1 cellular context compared by ENCODE assay signal in the genomic region with DNA sequence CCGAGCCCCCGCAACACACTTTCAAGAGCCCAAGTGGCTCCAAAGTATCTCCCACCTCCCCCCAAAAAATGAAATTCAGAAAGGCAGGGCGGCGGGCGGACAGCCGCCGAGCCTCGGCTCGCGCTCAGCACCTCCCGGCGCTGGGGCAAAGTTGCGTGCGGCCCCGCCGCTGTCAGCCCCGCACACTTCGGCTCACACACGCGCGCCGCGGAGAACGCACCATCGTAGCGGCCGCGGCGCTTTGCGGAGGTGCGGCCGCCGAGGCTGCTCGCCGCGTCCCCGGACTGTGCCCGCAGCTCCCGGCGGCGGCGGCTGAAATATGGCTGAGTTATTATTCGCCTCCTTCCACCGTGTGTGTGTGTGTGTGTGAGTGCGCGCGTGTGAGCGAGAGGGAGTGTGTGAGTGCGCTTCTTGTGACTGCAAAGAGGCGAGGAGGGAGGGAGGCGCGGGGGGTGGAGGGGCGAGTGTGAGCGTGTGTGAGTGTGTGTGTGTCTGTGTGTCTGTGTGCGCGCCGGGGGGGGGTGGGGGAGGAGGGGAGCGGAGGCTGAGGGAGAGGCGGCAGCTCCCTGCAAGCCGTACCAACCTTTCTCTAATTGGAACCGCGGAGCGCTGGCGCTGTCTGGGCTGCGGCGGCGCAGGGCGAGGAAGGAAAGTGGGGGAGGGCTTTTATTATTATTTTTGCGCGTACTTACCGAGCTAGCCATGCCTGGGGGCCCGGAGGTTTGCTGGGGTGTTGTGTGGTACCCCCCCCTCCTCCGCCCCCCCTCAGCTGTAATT.
A peak's percentile ranks its signal among the peaks of the same experiment; 100 is the strongest.
TF ChIP-seq lines count a peak whose summit lies in the region.

No MANE protein-coding gene starts in this region.

TF ChIP-seq in HEK293, 187 proteins besides CTCF, POLR2A, EP300 and RAD21 (continued from another document and continues in another):
- TF ChIP-seq, protein P1, sequence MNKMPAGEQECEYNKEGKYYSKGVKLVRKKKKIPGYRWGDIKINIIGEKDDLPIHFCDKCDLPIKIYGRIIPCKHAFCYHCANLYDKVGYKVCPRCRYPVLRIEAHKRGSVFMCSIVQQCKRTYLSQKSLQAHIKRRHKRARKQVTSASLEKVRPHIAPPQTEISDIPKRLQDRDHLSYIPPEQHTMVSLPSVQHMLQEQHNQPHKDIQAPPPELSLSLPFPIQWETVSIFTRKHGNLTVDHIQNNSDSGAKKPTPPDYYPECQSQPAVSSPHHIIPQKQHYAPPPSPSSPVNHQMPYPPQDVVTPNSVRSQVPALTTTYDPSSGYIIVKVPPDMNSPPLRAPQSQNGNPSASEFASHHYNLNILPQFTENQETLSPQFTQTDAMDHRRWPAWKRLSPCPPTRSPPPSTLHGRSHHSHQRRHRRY (tag by site-specific recombination; IDR thresholded peaks at IDR 0.05): no peak
- TF ChIP-seq ZNF184 (tag by site-specific recombination; IDR thresholded peaks at IDR 0.05) (no peak), HOXA7 (CRISPR knock-in tag; IDR thresholded peaks at IDR 0.05; ENCODE audit: borderline replicate concordance) (no peak), ZNF175 (tag by site-specific recombination; IDR thresholded peaks at IDR 0.05) (no peak), ZNF585B (tag by site-specific recombination; IDR thresholded peaks at IDR 0.05) (no peak), KLF1 (tag by site-specific recombination; IDR thresholded peaks at IDR 0.05) (no peak), ZNF266 (tag by site-specific recombination; IDR thresholded peaks at IDR 0.05; ENCODE audit: low read depth) (no peak), ZNF629 (tag by site-specific recombination; IDR thresholded peaks at IDR 0.05) (peak; percentile 37; the same call in 1 of the 2 replicates), ZNF791 (tag by site-specific recombination; IDR thresholded peaks at IDR 0.05) (no peak), ZNF571 (tag by site-specific recombination; IDR thresholded peaks at IDR 0.05) (no peak), TCF7L2 (IDR thresholded peaks at IDR 0.05; ENCODE audit: borderline replicate concordance, low read depth, low read length) (no peak), ZNF23 (tag by site-specific recombination; IDR thresholded peaks at IDR 0.05; ENCODE audit: borderline replicate concordance) (no peak), ZNF404 (tag by site-specific recombination; IDR thresholded peaks at IDR 0.05) (no peak), ZNF777 (tag by site-specific recombination; IDR thresholded peaks at IDR 0.05; ENCODE audit: borderline replicate concordance) (no peak), ZNF133 (tag by site-specific recombination; IDR thresholded peaks at IDR 0.05) (no peak), ZNF2 (tag by site-specific recombination; IDR thresholded peaks at IDR 0.05) (no peak), ZNF843 (tag by site-specific recombination; IDR thresholded peaks at IDR 0.05) (no peak), ZBTB20 (tag by site-specific recombination; IDR thresholded peaks at IDR 0.05) (no peak), SP7 (tag by site-specific recombination; IDR thresholded peaks at IDR 0.05) (no peak), ZNF549 (tag by site-specific recombination; IDR thresholded peaks at IDR 0.05) (no peak), ZNF76 (tag by site-specific recombination; IDR thresholded peaks at IDR 0.05; ENCODE audit: borderline replicate concordance, low read depth) (no peak)
- TF ChIP-seq, protein P2, sequence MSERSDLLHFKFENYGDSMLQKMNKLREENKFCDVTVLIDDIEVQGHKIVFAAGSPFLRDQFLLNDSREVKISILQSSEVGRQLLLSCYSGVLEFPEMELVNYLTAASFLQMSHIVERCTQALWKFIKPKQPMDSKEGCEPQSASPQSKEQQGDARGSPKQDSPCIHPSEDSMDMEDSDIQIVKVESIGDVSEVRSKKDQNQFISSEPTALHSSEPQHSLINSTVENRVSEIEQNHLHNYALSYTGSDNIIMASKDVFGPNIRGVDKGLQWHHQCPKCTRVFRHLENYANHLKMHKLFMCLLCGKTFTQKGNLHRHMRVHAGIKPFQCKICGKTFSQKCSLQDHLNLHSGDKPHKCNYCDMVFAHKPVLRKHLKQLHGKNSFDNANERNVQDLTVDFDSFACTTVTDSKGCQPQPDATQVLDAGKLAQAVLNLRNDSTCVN (tag by site-specific recombination; optimal IDR thresholded peaks at IDR 0.05): peak; percentile 95
- TF ChIP-seq, protein P3, sequence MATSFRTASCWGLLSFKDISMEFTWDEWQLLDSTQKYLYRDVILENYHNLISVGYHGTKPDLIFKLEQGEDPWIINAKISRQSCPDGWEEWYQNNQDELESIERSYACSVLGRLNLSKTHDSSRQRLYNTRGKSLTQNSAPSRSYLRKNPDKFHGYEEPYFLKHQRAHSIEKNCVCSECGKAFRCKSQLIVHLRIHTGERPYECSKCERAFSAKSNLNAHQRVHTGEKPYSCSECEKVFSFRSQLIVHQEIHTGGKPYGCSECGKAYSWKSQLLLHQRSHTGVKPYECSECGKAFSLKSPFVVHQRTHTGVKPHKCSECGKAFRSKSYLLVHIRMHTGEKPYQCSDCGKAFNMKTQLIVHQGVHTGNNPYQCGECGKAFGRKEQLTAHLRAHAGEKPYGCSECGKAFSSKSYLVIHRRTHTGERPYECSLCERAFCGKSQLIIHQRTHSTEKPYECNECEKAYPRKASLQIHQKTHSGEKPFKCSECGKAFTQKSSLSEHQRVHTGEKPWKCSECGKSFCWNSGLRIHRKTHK (tag by site-specific recombination; IDR thresholded peaks at IDR 0.05): no peak
- TF ChIP-seq, protein P4, sequence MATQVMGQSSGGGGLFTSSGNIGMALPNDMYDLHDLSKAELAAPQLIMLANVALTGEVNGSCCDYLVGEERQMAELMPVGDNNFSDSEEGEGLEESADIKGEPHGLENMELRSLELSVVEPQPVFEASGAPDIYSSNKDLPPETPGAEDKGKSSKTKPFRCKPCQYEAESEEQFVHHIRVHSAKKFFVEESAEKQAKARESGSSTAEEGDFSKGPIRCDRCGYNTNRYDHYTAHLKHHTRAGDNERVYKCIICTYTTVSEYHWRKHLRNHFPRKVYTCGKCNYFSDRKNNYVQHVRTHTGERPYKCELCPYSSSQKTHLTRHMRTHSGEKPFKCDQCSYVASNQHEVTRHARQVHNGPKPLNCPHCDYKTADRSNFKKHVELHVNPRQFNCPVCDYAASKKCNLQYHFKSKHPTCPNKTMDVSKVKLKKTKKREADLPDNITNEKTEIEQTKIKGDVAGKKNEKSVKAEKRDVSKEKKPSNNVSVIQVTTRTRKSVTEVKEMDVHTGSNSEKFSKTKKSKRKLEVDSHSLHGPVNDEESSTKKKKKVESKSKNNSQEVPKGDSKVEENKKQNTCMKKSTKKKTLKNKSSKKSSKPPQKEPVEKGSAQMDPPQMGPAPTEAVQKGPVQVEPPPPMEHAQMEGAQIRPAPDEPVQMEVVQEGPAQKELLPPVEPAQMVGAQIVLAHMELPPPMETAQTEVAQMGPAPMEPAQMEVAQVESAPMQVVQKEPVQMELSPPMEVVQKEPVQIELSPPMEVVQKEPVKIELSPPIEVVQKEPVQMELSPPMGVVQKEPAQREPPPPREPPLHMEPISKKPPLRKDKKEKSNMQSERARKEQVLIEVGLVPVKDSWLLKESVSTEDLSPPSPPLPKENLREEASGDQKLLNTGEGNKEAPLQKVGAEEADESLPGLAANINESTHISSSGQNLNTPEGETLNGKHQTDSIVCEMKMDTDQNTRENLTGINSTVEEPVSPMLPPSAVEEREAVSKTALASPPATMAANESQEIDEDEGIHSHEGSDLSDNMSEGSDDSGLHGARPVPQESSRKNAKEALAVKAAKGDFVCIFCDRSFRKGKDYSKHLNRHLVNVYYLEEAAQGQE (tag by site-specific recombination; IDR thresholded peaks at IDR 0.05): no peak
- TF ChIP-seq, protein P5, sequence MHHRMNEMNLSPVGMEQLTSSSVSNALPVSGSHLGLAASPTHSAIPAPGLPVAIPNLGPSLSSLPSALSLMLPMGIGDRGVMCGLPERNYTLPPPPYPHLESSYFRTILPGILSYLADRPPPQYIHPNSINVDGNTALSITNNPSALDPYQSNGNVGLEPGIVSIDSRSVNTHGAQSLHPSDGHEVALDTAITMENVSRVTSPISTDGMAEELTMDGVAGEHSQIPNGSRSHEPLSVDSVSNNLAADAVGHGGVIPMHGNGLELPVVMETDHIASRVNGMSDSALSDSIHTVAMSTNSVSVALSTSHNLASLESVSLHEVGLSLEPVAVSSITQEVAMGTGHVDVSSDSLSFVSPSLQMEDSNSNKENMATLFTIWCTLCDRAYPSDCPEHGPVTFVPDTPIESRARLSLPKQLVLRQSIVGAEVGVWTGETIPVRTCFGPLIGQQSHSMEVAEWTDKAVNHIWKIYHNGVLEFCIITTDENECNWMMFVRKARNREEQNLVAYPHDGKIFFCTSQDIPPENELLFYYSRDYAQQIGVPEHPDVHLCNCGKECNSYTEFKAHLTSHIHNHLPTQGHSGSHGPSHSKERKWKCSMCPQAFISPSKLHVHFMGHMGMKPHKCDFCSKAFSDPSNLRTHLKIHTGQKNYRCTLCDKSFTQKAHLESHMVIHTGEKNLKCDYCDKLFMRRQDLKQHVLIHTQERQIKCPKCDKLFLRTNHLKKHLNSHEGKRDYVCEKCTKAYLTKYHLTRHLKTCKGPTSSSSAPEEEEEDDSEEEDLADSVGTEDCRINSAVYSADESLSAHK (tag by site-specific recombination; IDR thresholded peaks at IDR 0.05): no peak
- TF ChIP-seq, protein P6, sequence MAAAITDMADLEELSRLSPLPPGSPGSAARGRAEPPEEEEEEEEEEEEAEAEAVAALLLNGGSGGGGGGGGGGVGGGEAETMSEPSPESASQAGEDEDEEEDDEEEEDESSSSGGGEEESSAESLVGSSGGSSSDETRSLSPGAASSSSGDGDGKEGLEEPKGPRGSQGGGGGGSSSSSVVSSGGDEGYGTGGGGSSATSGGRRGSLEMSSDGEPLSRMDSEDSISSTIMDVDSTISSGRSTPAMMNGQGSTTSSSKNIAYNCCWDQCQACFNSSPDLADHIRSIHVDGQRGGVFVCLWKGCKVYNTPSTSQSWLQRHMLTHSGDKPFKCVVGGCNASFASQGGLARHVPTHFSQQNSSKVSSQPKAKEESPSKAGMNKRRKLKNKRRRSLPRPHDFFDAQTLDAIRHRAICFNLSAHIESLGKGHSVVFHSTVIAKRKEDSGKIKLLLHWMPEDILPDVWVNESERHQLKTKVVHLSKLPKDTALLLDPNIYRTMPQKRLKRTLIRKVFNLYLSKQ (tag by site-specific recombination; IDR thresholded peaks at IDR 0.05; ENCODE audit: borderline replicate concordance): no peak
- TF ChIP-seq, protein P7, sequence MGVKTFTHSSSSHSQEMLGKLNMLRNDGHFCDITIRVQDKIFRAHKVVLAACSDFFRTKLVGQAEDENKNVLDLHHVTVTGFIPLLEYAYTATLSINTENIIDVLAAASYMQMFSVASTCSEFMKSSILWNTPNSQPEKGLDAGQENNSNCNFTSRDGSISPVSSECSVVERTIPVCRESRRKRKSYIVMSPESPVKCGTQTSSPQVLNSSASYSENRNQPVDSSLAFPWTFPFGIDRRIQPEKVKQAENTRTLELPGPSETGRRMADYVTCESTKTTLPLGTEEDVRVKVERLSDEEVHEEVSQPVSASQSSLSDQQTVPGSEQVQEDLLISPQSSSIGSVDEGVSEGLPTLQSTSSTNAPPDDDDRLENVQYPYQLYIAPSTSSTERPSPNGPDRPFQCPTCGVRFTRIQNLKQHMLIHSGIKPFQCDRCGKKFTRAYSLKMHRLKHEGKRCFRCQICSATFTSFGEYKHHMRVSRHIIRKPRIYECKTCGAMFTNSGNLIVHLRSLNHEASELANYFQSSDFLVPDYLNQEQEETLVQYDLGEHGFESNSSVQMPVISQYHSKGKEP (tag by site-specific recombination; IDR thresholded peaks at IDR 0.05): no peak
- TF ChIP-seq, protein P8, sequence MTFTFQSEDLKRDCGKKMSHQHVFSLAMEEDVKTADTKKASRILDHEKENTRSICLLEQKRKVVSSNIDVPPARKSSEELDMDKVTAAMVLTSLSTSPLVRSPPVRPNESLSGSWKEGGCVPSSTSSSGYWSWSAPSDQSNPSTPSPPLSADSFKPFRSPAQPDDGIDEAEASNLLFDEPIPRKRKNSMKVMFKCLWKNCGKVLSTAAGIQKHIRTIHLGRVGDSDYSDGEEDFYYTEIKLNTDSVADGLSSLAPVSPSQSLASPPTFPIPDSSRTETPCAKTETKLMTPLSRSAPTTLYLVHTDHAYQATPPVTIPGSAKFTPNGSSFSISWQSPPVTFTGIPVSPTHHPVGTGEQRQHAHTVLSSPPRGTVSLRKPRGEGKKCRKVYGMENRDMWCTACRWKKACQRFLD (tag by site-specific recombination; IDR thresholded peaks at IDR 0.05): no peak
- TF ChIP-seq, protein P9, sequence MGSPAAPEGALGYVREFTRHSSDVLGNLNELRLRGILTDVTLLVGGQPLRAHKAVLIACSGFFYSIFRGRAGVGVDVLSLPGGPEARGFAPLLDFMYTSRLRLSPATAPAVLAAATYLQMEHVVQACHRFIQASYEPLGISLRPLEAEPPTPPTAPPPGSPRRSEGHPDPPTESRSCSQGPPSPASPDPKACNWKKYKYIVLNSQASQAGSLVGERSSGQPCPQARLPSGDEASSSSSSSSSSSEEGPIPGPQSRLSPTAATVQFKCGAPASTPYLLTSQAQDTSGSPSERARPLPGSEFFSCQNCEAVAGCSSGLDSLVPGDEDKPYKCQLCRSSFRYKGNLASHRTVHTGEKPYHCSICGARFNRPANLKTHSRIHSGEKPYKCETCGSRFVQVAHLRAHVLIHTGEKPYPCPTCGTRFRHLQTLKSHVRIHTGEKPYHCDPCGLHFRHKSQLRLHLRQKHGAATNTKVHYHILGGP (tag by site-specific recombination; IDR thresholded peaks at IDR 0.05): no peak
- TF ChIP-seq, protein P10, sequence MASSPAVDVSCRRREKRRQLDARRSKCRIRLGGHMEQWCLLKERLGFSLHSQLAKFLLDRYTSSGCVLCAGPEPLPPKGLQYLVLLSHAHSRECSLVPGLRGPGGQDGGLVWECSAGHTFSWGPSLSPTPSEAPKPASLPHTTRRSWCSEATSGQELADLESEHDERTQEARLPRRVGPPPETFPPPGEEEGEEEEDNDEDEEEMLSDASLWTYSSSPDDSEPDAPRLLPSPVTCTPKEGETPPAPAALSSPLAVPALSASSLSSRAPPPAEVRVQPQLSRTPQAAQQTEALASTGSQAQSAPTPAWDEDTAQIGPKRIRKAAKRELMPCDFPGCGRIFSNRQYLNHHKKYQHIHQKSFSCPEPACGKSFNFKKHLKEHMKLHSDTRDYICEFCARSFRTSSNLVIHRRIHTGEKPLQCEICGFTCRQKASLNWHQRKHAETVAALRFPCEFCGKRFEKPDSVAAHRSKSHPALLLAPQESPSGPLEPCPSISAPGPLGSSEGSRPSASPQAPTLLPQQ (tag by site-specific recombination; IDR thresholded peaks at IDR 0.05): no peak
- TF ChIP-seq, protein P11, sequence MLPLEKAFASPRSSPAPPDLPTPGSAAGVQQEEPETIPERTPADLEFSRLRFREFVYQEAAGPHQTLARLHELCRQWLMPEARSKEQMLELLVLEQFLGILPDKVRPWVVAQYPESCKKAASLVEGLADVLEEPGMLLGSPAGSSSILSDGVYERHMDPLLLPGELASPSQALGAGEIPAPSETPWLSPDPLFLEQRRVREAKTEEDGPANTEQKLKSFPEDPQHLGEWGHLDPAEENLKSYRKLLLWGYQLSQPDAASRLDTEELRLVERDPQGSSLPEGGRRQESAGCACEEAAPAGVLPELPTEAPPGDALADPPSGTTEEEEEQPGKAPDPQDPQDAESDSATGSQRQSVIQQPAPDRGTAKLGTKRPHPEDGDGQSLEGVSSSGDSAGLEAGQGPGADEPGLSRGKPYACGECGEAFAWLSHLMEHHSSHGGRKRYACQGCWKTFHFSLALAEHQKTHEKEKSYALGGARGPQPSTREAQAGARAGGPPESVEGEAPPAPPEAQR (tag by site-specific recombination; IDR thresholded peaks at IDR 0.05): no peak
